15 cellular contexts compared by ENCODE assay signal in the genomic region with DNA sequence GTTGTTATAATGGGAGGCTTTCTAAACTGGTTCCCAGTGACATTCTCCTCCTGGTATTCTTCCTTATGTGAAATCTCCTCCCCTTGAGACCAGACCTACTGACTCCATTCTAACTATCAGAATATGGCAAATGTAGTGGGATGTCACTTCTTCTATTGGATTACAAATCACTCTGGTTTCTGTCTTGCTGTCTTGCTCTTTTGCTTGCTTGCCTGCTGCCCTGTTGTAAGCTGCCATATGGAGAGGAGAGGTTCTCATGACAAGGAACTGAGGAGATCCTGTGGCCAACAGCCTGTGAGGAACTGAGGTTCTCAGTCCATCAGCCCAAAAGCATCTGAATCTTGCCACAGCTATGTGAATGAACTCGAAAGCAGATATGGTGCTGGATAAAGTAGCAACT. TPM values are rescaled to one million over a fixed set of nuclear protein-coding genes. Genes with fewer than 3 reads are reported as not detected.
DNase-seq lines count a peak whose midpoint lies in the region; ATAC-seq, FAIRE-seq and TF ChIP-seq lines count a peak whose summit lies in the region.
"Had no signal": no experiment of that assay in that cellular context is flagged by ENCODE, and none has a peak within 500 bp of the region (broad histone marks: within the 10 kb centered on the region; RNA-seq: fewer than 3 reads in every experiment).

No MANE protein-coding gene starts in this region.

- TF ChIP-seq CTCF in body of pancreas (IDR thresholded peaks at IDR 0.05) (no peak), D721Med (IDR thresholded peaks at IDR 0.05; ENCODE audit: insufficient read depth, missing control alignments) (no peak)

- POLR2A ChIA-PET in naive thymus-derived CD4-positive, alpha-beta T cell (lab: Charles Lee), result interaction anchor here (1.0 to 2.0 kb wide), 3 partner anchors 10 to 65 kb away, joined by 3 to 5 read pairs (median 4); partner anchors contain the start of gene PNPLA8

- peak; percentile 82 for DNase-seq in DMS 273 (lab: John Stamatoyannopoulos, UW; ENCODE audit: unreplicated experiment)
- DNase-seq in NCI-H2171 (lab: John Stamatoyannopoulos, UW), result peak; percentile 23
- DNase-seq in body of pancreas, result no peak
- no peak for DNase-seq in naive thymus-derived CD4-positive, alpha-beta T cell
- no peak for DNase-seq in stimulated activated effector memory CD8-positive, alpha-beta T cell treated with anti-CD3 and anti-CD28 coated beads, Interleukin-12 subunit alpha, Interleukin-12 subunit beta, amount 100 ng/mL, for 72 hours (ENCODE audit: low spot score in 2 of 2)
- DNase-seq in NCI-H1048 (lab: John Stamatoyannopoulos, UW), result no peak
- no peak for DNase-seq in D721Med (ENCODE audit: insufficient read length, low spot score)
- DNase-seq: GF-D8; NCI-H1105; NCI-H187 treated with DMSO at 0.1 percent for 48 hours; NCI-H748 treated with DMSO at 0.1 percent for 48 hours; NK-92 treated with Interleukin-12 subunit alpha and Interleukin-12 subunit beta, amount 100 ng/mL, for 24 hours; Peyer's patch had no signal

- H3K27me3 Mint-ChIP-seq in naive thymus-derived CD4-positive, alpha-beta T cell, result peaks cover 22 to 40% (median 23%) of the 10 kb centered on the region in 5 donors

- H3K27me3 ChIP-seq in body of pancreas, result no peaks in the 10 kb centered on the region
- no peaks in the 10 kb centered on the region for H3K27me3 ChIP-seq in naive thymus-derived CD4-positive, alpha-beta T cell (ENCODE audit: control insufficient read depth in 2 of 2, insufficient read depth in 2 of 2, low read length in 2 of 2)

- H3K4me1 Mint-ChIP-seq in naive thymus-derived CD4-positive, alpha-beta T cell, result peaks cover 5 to 86% (median 73%) of the 10 kb centered on the region in 7 donors
- peaks cover 6% of the 10 kb centered on the region for H3K4me1 Mint-ChIP-seq in stimulated activated effector memory CD8-positive, alpha-beta T cell treated with anti-CD3 and anti-CD28 coated beads, Interleukin-12 subunit alpha, Interleukin-12 subunit beta, amount 100 ng/mL, for 72 hours

- CTCF ChIA-PET in naive thymus-derived CD4-positive, alpha-beta T cell (lab: Charles Lee), result interaction anchor here (1.0 to 1.6 kb wide), 3 partner anchors 7 to 35 kb away, joined by 3 to 5 read pairs (median 3); no protein-coding TSS in a partner anchor

- no peak for FAIRE-seq in D721Med (lab: Jason Lieb, UNC)

- no peak overlapping the region for H3K4me3 ChIP-seq in body of pancreas
- no peak overlapping the region for H3K4me3 ChIP-seq in naive thymus-derived CD4-positive, alpha-beta T cell (ENCODE audit: low read length)
- H3K4me3 ChIP-seq: Peyer's patch, SK-N-MC had no signal

- H3K9me3 ChIP-seq in body of pancreas, result no peaks in the 10 kb centered on the region
- H3K9me3 ChIP-seq in naive thymus-derived CD4-positive, alpha-beta T cell (ENCODE audit: control insufficient read depth in 2 of 3, low read length in 3 of 3), result no peaks in the 10 kb centered on the region
- H3K9me3 ChIP-seq: Peyer's patch had no signal

- WGBS in body of pancreas, 2 donors, result 88 to 91% methylated on average over 1 of the region's 1 CpG

- ATAC-seq in body of pancreas, result no peak
- no peak for ATAC-seq in naive thymus-derived CD4-positive, alpha-beta T cell
- no peak for ATAC-seq in stimulated activated effector memory CD8-positive, alpha-beta T cell treated with anti-CD3 and anti-CD28 coated beads, Interleukin-12 subunit alpha, Interleukin-12 subunit beta, amount 100 ng/mL, for 72 hours
- ATAC-seq in GM21390 (IDR thresholded peaks at IDR 0.05; ENCODE audit: unreplicated experiment), result no peak

- no peak overlapping the region for H3K4me3 Mint-ChIP-seq in naive thymus-derived CD4-positive, alpha-beta T cell
- no peak overlapping the region for H3K4me3 Mint-ChIP-seq in stimulated activated effector memory CD8-positive, alpha-beta T cell treated with anti-CD3 and anti-CD28 coated beads, Interleukin-12 subunit alpha, Interleukin-12 subunit beta, amount 100 ng/mL, for 72 hours

- intact Hi-C loops in body of pancreas (cut with DNase I), result no loop called here
- intact Hi-C loops in naive thymus-derived CD4-positive, alpha-beta T cell (cut with micrococcal nuclease), result loop anchor here in 1 of 2 donors (2.0 to 5.0 kb wide), 2 partner anchors 280 to 719 kb away; partner anchors contain the start of gene CBLL1

- H3K27ac Mint-ChIP-seq in naive thymus-derived CD4-positive, alpha-beta T cell, result peak overlapping the region in 6 of 9 donors; percentile 6 to 89 (median 17)
- no peak overlapping the region for H3K27ac Mint-ChIP-seq in stimulated activated effector memory CD8-positive, alpha-beta T cell treated with anti-CD3 and anti-CD28 coated beads, Interleukin-12 subunit alpha, Interleukin-12 subunit beta, amount 100 ng/mL, for 72 hours

- peak overlapping the region; percentile 63 to 80 (median 79) for H3K27ac ChIP-seq in body of pancreas
- no peak overlapping the region for H3K27ac ChIP-seq in naive thymus-derived CD4-positive, alpha-beta T cell (ENCODE audit: low read depth, low read length)
- H3K27ac ChIP-seq: Peyer's patch, SK-N-MC had no signal

- peaks cover 0 to 3% (median 0%) of the 10 kb centered on the region in 5 donors for H3K36me3 Mint-ChIP-seq in naive thymus-derived CD4-positive, alpha-beta T cell
- no peaks in the 10 kb centered on the region for H3K36me3 Mint-ChIP-seq in stimulated activated effector memory CD8-positive, alpha-beta T cell treated with anti-CD3 and anti-CD28 coated beads, Interleukin-12 subunit alpha, Interleukin-12 subunit beta, amount 100 ng/mL, for 72 hours

- no peak for TF ChIP-seq POLR2A in body of pancreas (IDR thresholded peaks at IDR 0.05)

- no peaks in the 10 kb centered on the region for H3K36me3 ChIP-seq in body of pancreas (replicated peaks in 1 of 2; ENCODE audit: insufficient read depth in 1 of 2, low read depth in 2 of 2)
- peaks cover 0 to 1% (median 0%) of the 10 kb centered on the region in 3 experiments for H3K36me3 ChIP-seq in naive thymus-derived CD4-positive, alpha-beta T cell (ENCODE audit: control insufficient read depth in 2 of 3, insufficient read depth in 3 of 3, low read length in 3 of 3)
- H3K36me3 ChIP-seq: Peyer's patch had no signal

- H3K9me3 Mint-ChIP-seq in naive thymus-derived CD4-positive, alpha-beta T cell, result peaks cover 0 to 7% (median 0%) of the 10 kb centered on the region in 11 donors
- no peaks in the 10 kb centered on the region for H3K9me3 Mint-ChIP-seq in stimulated activated effector memory CD8-positive, alpha-beta T cell treated with anti-CD3 and anti-CD28 coated beads, Interleukin-12 subunit alpha, Interleukin-12 subunit beta, amount 100 ng/mL, for 72 hours

- peaks cover 29% of the 10 kb centered on the region for H3K4me1 ChIP-seq in body of pancreas
- peaks cover 0 to 27% of the 10 kb centered on the region in 2 donors for H3K4me1 ChIP-seq in naive thymus-derived CD4-positive, alpha-beta T cell (ENCODE audit: control insufficient read depth in 2 of 2, insufficient read depth in 2 of 2, low read length in 2 of 2)

RNA-seq across cellular contexts. Expression of gene NRCAM, which starts 4.7 kb away (rescaled TPM):
- 10 to 100 TPM; 39.4 to 49.8 TPM for total RNA-seq in body of pancreas
- total RNA-seq in naive thymus-derived CD4-positive, alpha-beta T cell, result 10 to 100 TPM in 1 of 5 experiments, 1 to 10 TPM in 3, not detected in 1; 5.2 to 13.6 (median 8.5) TPM
- 1 to 10 TPM; 2.1 to 2.8 TPM for polyA plus RNA-seq in naive thymus-derived CD4-positive, alpha-beta T cell

Comparison
In these comparisons a context has a peak if more than half of its experiments do, and no peak if none do; other contexts are left out.
1. DNase-seq: peak in DMS 273 (single experiment) and NCI-H2171 (single experiment); none in body of pancreas (0 of 4), naive thymus-derived CD4-positive, alpha-beta T cell (0 of 9), stimulated activated effector memory CD8-positive, alpha-beta T cell treated with anti-CD3 and anti-CD28 coated beads, Interleukin-12 subunit alpha, Interleukin-12 subunit beta, amount 100 ng/mL, for 72 hours (0 of 2), NCI-H1048 (single experiment) and D721Med (single experiment).